In the genomic region with DNA sequence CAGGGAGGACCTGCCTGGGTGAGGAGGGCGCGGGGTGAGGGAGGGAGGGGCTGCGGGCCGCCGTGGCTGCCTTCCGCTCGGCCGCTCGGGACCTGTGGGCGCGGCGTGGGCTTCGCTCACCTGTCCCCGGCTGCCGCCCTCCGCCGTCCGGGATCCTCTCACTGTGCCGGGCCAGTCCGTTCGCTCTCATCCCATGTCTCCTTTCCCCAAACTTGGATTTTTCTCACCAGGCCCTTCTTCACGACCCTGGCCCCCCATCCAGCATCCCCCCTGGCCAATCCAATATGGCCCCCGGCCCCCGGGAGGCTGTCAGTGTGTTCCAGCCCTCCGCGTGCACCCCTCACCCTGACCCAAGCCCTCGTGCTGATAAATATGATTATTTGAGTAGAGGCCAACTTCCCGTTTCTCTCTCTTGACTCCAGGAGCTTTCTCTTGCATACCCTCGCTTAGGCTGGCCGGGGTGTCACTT, we compare ENCODE assay signal across 1 cellular context.
TF ChIP-seq lines count a peak whose summit lies in the region.

No MANE protein-coding gene starts in this region.

TF ChIP-seq in K562, 482 proteins besides CTCF, POLR2A, EP300 and RAD21 (continued from another document):
- no peak for TF ChIP-seq ZNF384 (IDR thresholded peaks at IDR 0.05; ENCODE audit: low read depth, low read length)
- no peak for TF ChIP-seq RBM22 (IDR thresholded peaks at IDR 0.05; ENCODE audit: low read depth, low read length, poor library complexity, severe bottlenecking)
- no peak for TF ChIP-seq E2F3 (CRISPR knock-in tag; IDR thresholded peaks at IDR 0.05)
- peak; percentile 52 for TF ChIP-seq RBFOX2 (IDR thresholded peaks at IDR 0.05; ENCODE audit: low read depth, low read length)
- no peak for TF ChIP-seq ZNF589 (CRISPR knock-in tag; IDR thresholded peaks at IDR 0.05; ENCODE audit: low read depth)
- TF ChIP-seq, protein P1, sequence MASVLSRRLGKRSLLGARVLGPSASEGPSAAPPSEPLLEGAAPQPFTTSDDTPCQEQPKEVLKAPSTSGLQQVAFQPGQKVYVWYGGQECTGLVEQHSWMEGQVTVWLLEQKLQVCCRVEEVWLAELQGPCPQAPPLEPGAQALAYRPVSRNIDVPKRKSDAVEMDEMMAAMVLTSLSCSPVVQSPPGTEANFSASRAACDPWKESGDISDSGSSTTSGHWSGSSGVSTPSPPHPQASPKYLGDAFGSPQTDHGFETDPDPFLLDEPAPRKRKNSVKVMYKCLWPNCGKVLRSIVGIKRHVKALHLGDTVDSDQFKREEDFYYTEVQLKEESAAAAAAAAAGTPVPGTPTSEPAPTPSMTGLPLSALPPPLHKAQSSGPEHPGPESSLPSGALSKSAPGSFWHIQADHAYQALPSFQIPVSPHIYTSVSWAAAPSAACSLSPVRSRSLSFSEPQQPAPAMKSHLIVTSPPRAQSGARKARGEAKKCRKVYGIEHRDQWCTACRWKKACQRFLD (CRISPR knock-in tag; IDR thresholded peaks at IDR 0.05), result peak; percentile 66; the same call in 1 of the 2 replicates
- peak; percentile 8; the same call in 1 of the 2 replicates for TF ChIP-seq VEZF1 (CRISPR knock-in tag; IDR thresholded peaks at IDR 0.05)
- no peak for TF ChIP-seq CBFB (CRISPR knock-in tag; IDR thresholded peaks at IDR 0.05)
- TF ChIP-seq FOXM1 (IDR thresholded peaks at IDR 0.05; ENCODE audit: low read depth), result no peak
- peak; percentile 66; the same call in 1 of the 2 replicates for TF ChIP-seq FOXM1 (CRISPR knock-in tag; IDR thresholded peaks at IDR 0.05; ENCODE audit: low read depth)
- TF ChIP-seq JUND (IDR thresholded peaks at IDR 0.05; ENCODE audit: borderline replicate concordance, low read depth, low read length), result no peak
- TF ChIP-seq JUND (tag; IDR thresholded peaks at IDR 0.05; ENCODE audit: borderline replicate concordance, low read depth, low read length), result no peak
- TF ChIP-seq BRD4 (IDR thresholded peaks at IDR 0.05), result no peak
- TF ChIP-seq ERF (CRISPR knock-in tag; IDR thresholded peaks at IDR 0.05), result 0 out of 2 replicates have a peak, but pooled peaks have one; percentile 78
- TF ChIP-seq, protein P2, sequence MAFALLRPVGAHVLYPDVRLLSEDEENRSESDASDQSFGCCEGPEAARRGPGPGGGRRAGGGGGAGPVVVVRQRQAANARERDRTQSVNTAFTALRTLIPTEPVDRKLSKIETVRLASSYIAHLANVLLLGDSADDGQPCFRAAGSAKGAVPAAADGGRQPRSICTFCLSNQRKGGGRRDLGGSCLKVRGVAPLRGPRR (CRISPR knock-in tag; IDR thresholded peaks at IDR 0.05), result 0 out of 2 replicates have a peak, but pooled peaks have one; percentile 36
- TF ChIP-seq, protein P3, sequence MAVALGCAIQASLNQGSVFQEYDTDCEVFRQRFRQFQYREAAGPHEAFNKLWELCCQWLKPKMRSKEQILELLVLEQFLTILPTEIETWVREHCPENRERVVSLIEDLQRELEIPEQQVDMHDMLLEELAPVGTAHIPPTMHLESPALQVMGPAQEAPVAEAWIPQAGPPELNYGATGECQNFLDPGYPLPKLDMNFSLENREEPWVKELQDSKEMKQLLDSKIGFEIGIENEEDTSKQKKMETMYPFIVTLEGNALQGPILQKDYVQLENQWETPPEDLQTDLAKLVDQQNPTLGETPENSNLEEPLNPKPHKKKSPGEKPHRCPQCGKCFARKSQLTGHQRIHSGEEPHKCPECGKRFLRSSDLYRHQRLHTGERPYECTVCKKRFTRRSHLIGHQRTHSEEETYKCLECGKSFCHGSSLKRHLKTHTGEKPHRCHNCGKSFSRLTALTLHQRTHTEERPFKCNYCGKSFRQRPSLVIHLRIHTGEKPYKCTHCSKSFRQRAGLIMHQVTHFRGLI (CRISPR knock-in tag; IDR thresholded peaks at IDR 0.05), result no peak
